ENCODE assay signal across 16 cellular contexts in genomic region chr2:217273158-217273557, GRCh38.
DNase-seq lines count a peak whose midpoint lies in the region; ATAC-seq and TF ChIP-seq lines count a peak whose summit lies in the region.
"Had no signal": no experiment of that assay in that cellular context is flagged by ENCODE, and none has a peak within 500 bp of the region (broad histone marks: within the 10 kb centered on the region; RNA-seq: fewer than 3 reads in every experiment).

No MANE protein-coding gene starts in this region.

- H3K23ac ChIP-seq in IMR-90 (ENCODE audit: low read depth, low read length), result no peak overlapping the region

- ATAC-seq in IMR-90 (ENCODE audit: low read depth), result no peak
- peak; percentile 15 for ATAC-seq in omental fat pad (ENCODE audit: low FRiP score)
- ATAC-seq in GM21825 (IDR thresholded peaks at IDR 0.05; ENCODE audit: unreplicated experiment), result no peak
- ATAC-seq: A549; CD8-positive, alpha-beta T cell had no signal

- H3K9me3 ChIP-seq in IMR-90 (ENCODE audit: control insufficient read depth, insufficient read depth, low read length), result no peaks in the 10 kb centered on the region
- no peaks in the 10 kb centered on the region for H3K9me3 ChIP-seq in muscle layer of colon (ENCODE audit: low read length)
- H3K9me3 ChIP-seq in stomach smooth muscle (ENCODE audit: control insufficient read depth in 2 of 2, low read length in 2 of 2), result no peaks in the 10 kb centered on the region

- peak overlapping the region; percentile 11 for H2BK5ac ChIP-seq in IMR-90 (ENCODE audit: low read depth, low read length, poor library complexity, severe bottlenecking)

- H4K20me1 ChIP-seq in IMR-90 (ENCODE audit: insufficient read depth, low read length), result no peaks in the 10 kb centered on the region
- H4K20me1 ChIP-seq: BLaER1 treated with 17β-estradiol and CSF1 and Interleukin-3, amounts not matched to agents 10 nM and 100 nM had no signal

- no peak overlapping the region for H3K9ac ChIP-seq in IMR-90 (ENCODE audit: low read depth, low read length)
- no peak overlapping the region for H3K9ac ChIP-seq in muscle layer of colon (ENCODE audit: low read length)
- no peak overlapping the region for H3K9ac ChIP-seq in stomach smooth muscle (ENCODE audit: low read length in 2 of 2)
- H3K9ac ChIP-seq: BLaER1 treated with 17β-estradiol and CSF1 and Interleukin-3, amounts not matched to agents 10 nM and 100 nM; GM23248 had no signal

- intact Hi-C loops in IMR-90 (cut with micrococcal nuclease), result no loop called here

- peak overlapping the region; percentile 23 for H2AFZ ChIP-seq in IMR-90 (replicated peaks; ENCODE audit: low read length, poor library complexity)
- H2AFZ ChIP-seq: GM23248 had no signal

- H3K4me2 ChIP-seq in IMR-90 (ENCODE audit: low read depth, low read length), result no peak overlapping the region
- H3K4me2 ChIP-seq: A549 had no signal

- peak overlapping the region; percentile 11 for H2AK9ac ChIP-seq in IMR-90 (replicated peaks; ENCODE audit: low read depth, low read length, poor library complexity)

- H3K36me3 ChIP-seq in IMR-90 (ENCODE audit: control insufficient read depth, insufficient read depth, low read length), result no peaks in the 10 kb centered on the region
- H3K36me3 ChIP-seq in muscle layer of colon (ENCODE audit: insufficient read depth, low read length), result no peaks in the 10 kb centered on the region
- H3K36me3 ChIP-seq in stomach smooth muscle (ENCODE audit: control insufficient read depth in 2 of 2, insufficient read depth in 2 of 2, low read length in 2 of 2), result no peaks in the 10 kb centered on the region
- H3K36me3 ChIP-seq: BLaER1 treated with 17β-estradiol and CSF1 and Interleukin-3, amounts not matched to agents 10 nM and 100 nM had no signal

- no peak overlapping the region for H3K56ac ChIP-seq in IMR-90 (ENCODE audit: extremely low read depth, insufficient read depth, low read length)

- dilution Hi-C loops in IMR-90 (cut with HindIII; ENCODE audit: low sequenced_read_pairs, unreplicated experiment), result no loop called here

- H3K4ac ChIP-seq in IMR-90 (ENCODE audit: low read depth, low read length), result peak overlapping the region; percentile 76

- H3K27me3 ChIP-seq in IMR-90 (ENCODE audit: control insufficient read depth, insufficient read depth, low read length) (no peaks in the 10 kb centered on the region), muscle layer of colon (ENCODE audit: control insufficient read depth in 1 of 2, insufficient read depth in 2 of 2, low read length in 2 of 2) (no peaks in the 10 kb centered on the region), stomach smooth muscle (ENCODE audit: control insufficient read depth in 1 of 2, insufficient read depth in 2 of 2, low read length in 2 of 2) (no peaks in the 10 kb centered on the region)

- no CpG with 5 or more reads among the region's 4 CpGs for WGBS in IMR-90 (ENCODE audit: extremely low coverage in 2 of 2, insufficient read length in 1 of 2), 2 experiments

- H3K4me1 ChIP-seq in IMR-90 (ENCODE audit: control insufficient read depth, insufficient read depth, low read length) (peaks cover 11% of the 10 kb centered on the region), muscle layer of colon (ENCODE audit: insufficient read depth, low read length) (peaks cover 33% of the 10 kb centered on the region), stomach smooth muscle (ENCODE audit: control insufficient read depth, insufficient read depth, low read length) (peaks cover 36% of the 10 kb centered on the region)

- in situ Hi-C loops in IMR-90 (cut with MboI; ENCODE audit: low sequenced_read_pairs), result no loop called here

- CTCF ChIA-PET in IMR-90 (lab: Yijun Ruan, JAX), result interaction anchor here (0.7 kb wide), 1 partner anchor 41 kb away, joined by 3 read pairs; no protein-coding TSS in a partner anchor

- no peak for TF ChIP-seq CTCF in IMR-90 (conservative IDR thresholded peaks at IDR 0.05; ENCODE audit: low read depth, low read length)
- TF ChIP-seq CTCF in omental fat pad (IDR thresholded peaks at IDR 0.05), result no peak

- peak overlapping the region; percentile 75; the same call in 1 of the 2 replicates for H2BK20ac ChIP-seq in IMR-90 (ENCODE audit: low read depth, low read length)

- peak overlapping the region; percentile 77 for H2BK120ac ChIP-seq in IMR-90 (ENCODE audit: low read depth, low read length)

- no TSS peak for BruUV-seq in IMR-90 (replicated peaks; lab: Mats Ljungman, UMichigan)

- no peak for DNase-seq in IMR-90
- no peak for DNase-seq in omental fat pad (ENCODE audit: low spot score)
- DNase-seq in SK-N-DZ (ENCODE audit: low spot score), result no peak
- no peak for DNase-seq in AG20443 (ENCODE audit: low spot score)
- DNase-seq: Calu3; CD8-positive, alpha-beta T cell; DMS79 treated with DMSO at 0.1 percent for 48 hours; GF-D8; GM23248; HCEC 1CT had no signal

- H3K14ac ChIP-seq in IMR-90 (replicated peaks; ENCODE audit: low read depth, low read length), result 0 out of 2 replicates have a peak overlapping the region, but pooled peaks have one; percentile 21

- peak overlapping the region in 1 of 2 experiments; percentile 10; a peak in 1 of 4 replicates for H4K8ac ChIP-seq in IMR-90 (ENCODE audit: low read depth in 2 of 2, low read length in 2 of 2)

- H4K91ac ChIP-seq in IMR-90 (ENCODE audit: insufficient read depth, low read depth, low read length), result peak overlapping the region; percentile 83

- no peaks in the 10 kb centered on the region; a peak in 1 of 4 replicates for H3K79me1 ChIP-seq in IMR-90 (ENCODE audit: low read depth in 1 of 2, low read length in 2 of 2)

- POLR2A ChIA-PET in IMR-90 (lab: Charles Lee; ENCODE audit: unreplicated experiment), result no interaction called here

- peak overlapping the region; percentile 3 for H3K18ac ChIP-seq in IMR-90 (ENCODE audit: low read depth, low read length)

- H3K9me1 ChIP-seq in IMR-90 (ENCODE audit: insufficient read depth, low read length), result peaks cover 6% of the 10 kb centered on the region; the same call in 1 of the 2 replicates

- TF ChIP-seq POLR2A in IMR-90 (IDR thresholded peaks at IDR 0.05; ENCODE audit: low read depth, low read length), result no peak

- TF ChIP-seq RAD21 in IMR-90 (IDR thresholded peaks at IDR 0.05; ENCODE audit: low read length), result no peak

- peak overlapping the region; percentile 77 for H2AK5ac ChIP-seq in IMR-90 (ENCODE audit: low read depth, low read length)

- H2BK15ac ChIP-seq in IMR-90 (ENCODE audit: low read depth, low read length), result peak overlapping the region; percentile 96; the same call in 2 of the 3 replicates

- H3K4me3 ChIP-seq in IMR-90 (ENCODE audit: insufficient read depth, low read depth, low read length), result no peak overlapping the region
- H3K4me3 ChIP-seq in muscle layer of colon (ENCODE audit: low read depth in 1 of 2, low read length in 2 of 2), result no peak overlapping the region
- H3K4me3 ChIP-seq in stomach smooth muscle (ENCODE audit: low read length in 2 of 2), result no peak overlapping the region
- H3K4me3 ChIP-seq: A549; BLaER1 treated with 17β-estradiol and CSF1 and Interleukin-3, amounts not matched to agents 10 nM and 100 nM; GM23248 had no signal

- peak overlapping the region; percentile 18; the same call in 1 of the 2 replicates for H4K5ac ChIP-seq in IMR-90 (ENCODE audit: low read depth, low read length)

- H3K27ac ChIP-seq in IMR-90 (ENCODE audit: insufficient read depth, low read length), result no peak overlapping the region
- peak overlapping the region; percentile 6 for H3K27ac ChIP-seq in muscle layer of colon (ENCODE audit: low read depth, low read length)
- H3K27ac ChIP-seq in stomach smooth muscle (ENCODE audit: low read length), result peak overlapping the region; percentile 84
- H3K27ac ChIP-seq: 22Rv1; A549; BLaER1 treated with 17β-estradiol and CSF1 and Interleukin-3, amounts not matched to agents 10 nM and 100 nM; GM23248 had no signal

TF ChIP-seq in IMR-90, 13 proteins besides CTCF, POLR2A, EP300 and RAD21:
- TF ChIP-seq ELK1 (IDR thresholded peaks at IDR 0.05; ENCODE audit: borderline replicate concordance, low read depth, low read length) (no peak), SMC3 (IDR thresholded peaks at IDR 0.05; ENCODE audit: low read depth, low read length) (no peak), CEBPB (IDR thresholded peaks at IDR 0.05; ENCODE audit: low read depth, low read length) (no peak), MAZ (IDR thresholded peaks at IDR 0.05; ENCODE audit: borderline replicate concordance, low read depth, low read length) (no peak), BHLHE40 (IDR thresholded peaks at IDR 0.05; ENCODE audit: low read depth, low read length) (no peak), RFX5 (IDR thresholded peaks at IDR 0.05; ENCODE audit: low read depth, low read length) (no peak), MAFK (IDR thresholded peaks at IDR 0.05; ENCODE audit: low read depth, low read length) (no peak), CHD1 (IDR thresholded peaks at IDR 0.05; ENCODE audit: low read depth, low read length) (no peak), MXI1 (IDR thresholded peaks at IDR 0.05; ENCODE audit: borderline replicate concordance, low read depth, low read length) (no peak), NFE2L2 (IDR thresholded peaks at IDR 0.05; ENCODE audit: low read depth, low read length) (no peak), RCOR1 (IDR thresholded peaks at IDR 0.05; ENCODE audit: insufficient replicate concordance, low read length) (no peak)
- TF ChIP-seq, protein P1, sequence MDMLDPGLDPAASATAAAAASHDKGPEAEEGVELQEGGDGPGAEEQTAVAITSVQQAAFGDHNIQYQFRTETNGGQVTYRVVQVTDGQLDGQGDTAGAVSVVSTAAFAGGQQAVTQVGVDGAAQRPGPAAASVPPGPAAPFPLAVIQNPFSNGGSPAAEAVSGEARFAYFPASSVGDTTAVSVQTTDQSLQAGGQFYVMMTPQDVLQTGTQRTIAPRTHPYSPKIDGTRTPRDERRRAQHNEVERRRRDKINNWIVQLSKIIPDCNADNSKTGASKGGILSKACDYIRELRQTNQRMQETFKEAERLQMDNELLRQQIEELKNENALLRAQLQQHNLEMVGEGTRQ (IDR thresholded peaks at IDR 0.05; ENCODE audit: low read depth, low read length), result no peak
TF ChIP-seq in IMR-90: peak in this region for 0.
